In genomic region chr14:75176142-75176820, GRCh38 we compare ENCODE assay signal across 8 cellular contexts. TPM values are rescaled to one million over a fixed set of nuclear protein-coding genes. Genes with fewer than 3 reads are reported as not detected.
DNase-seq lines count a peak whose midpoint lies in the region; ATAC-seq and TF ChIP-seq lines count a peak whose summit lies in the region.

TSS of gene TMED10 (minus strand) at chr14:75176612. CDS start at chr14:75176579, 33 bp downstream.

- H3K4me3 ChIP-seq in GM06990 (replicated peaks; ENCODE audit: low read depth, low read length) (peak within 1 kb of the TSS; percentile 82), H7 (ENCODE audit: insufficient read depth, low read depth, low read length) (peak within 1 kb of the TSS; percentile 94), right cardiac atrium (ENCODE audit: low read length) (peak within 1 kb of the TSS; percentile 82), vagina (peak within 1 kb of the TSS; percentile 84 to 100)

- H3K4me1 ChIP-seq in right cardiac atrium (ENCODE audit: control insufficient read depth, insufficient read depth, low read length) (no peaks in the 10 kb centered on the region), vagina (peaks cover 45% of the 10 kb centered on the region)

- WGBS in right cardiac atrium = under 1% methylated on average over 49 of the region's 49 CpGs

- peak within 1 kb of the TSS; percentile 99 for H3K27ac Mint-ChIP-seq in T-helper 17 cell

- intact Hi-C loops in right cardiac atrium (cut with DNase I) (no loop called here), vagina (cut with DNase I) (loop anchor here (5.0 kb wide), 1 partner anchor 81 kb away; no protein-coding TSS in a partner anchor)

- H3K4me1 Mint-ChIP-seq in T-helper 17 cell = peaks cover 32% of the 10 kb centered on the region

- H3K27ac ChIP-seq in right cardiac atrium (ENCODE audit: low read length) = peak within 1 kb of the TSS; percentile 92
- H3K27ac ChIP-seq in vagina = peak within 1 kb of the TSS; percentile 95

- peak in 1 of 2 donors; percentile 66 for TF ChIP-seq POLR2A in vagina (IDR thresholded peaks at IDR 0.05)

- peak within 1 kb of the TSS; percentile 93 for H3K4me3 Mint-ChIP-seq in T-helper 17 cell

- H3K36me3 Mint-ChIP-seq in T-helper 17 cell (ENCODE audit: low read depth) = no peaks in the 10 kb centered on the region

- H3K27me3 Mint-ChIP-seq in T-helper 17 cell = no peaks in the 10 kb centered on the region

- H3K9me3 ChIP-seq in T-helper 17 cell (ENCODE audit: control insufficient read depth, low read length, poor library complexity, severe bottlenecking) (no peaks in the 10 kb centered on the region), right cardiac atrium (ENCODE audit: control insufficient read depth, low read length) (no peaks in the 10 kb centered on the region), vagina (no peaks in the 10 kb centered on the region)

- H3K36me3 ChIP-seq in GM06990 (ENCODE audit: control insufficient read depth, insufficient read depth, low read length) = no peaks in the 10 kb centered on the region
- no peaks in the 10 kb centered on the region for H3K36me3 ChIP-seq in H7 (replicated peaks; ENCODE audit: control insufficient read depth, insufficient read depth, low read length)
- no peaks in the 10 kb centered on the region for H3K36me3 ChIP-seq in vagina

- H3K27me3 ChIP-seq in GM06990 (replicated peaks; ENCODE audit: control insufficient read depth, insufficient read depth, low read length) (no peaks in the 10 kb centered on the region), H7 (ENCODE audit: control insufficient read depth, insufficient read depth, low read length) (no peaks in the 10 kb centered on the region), right cardiac atrium (ENCODE audit: control insufficient read depth, insufficient read depth) (no peaks in the 10 kb centered on the region), vagina (no peaks in the 10 kb centered on the region)

- TF ChIP-seq CTCF in GM06990 (IDR thresholded peaks at IDR 0.05; ENCODE audit: insufficient read depth, low read length, poor library complexity, severe bottlenecking) (peak; percentile 17), vagina (IDR thresholded peaks at IDR 0.05) (no peak)

- ATAC-seq in T-helper 17 cell = peak; percentile 80
- peak; percentile 96 for ATAC-seq in right cardiac atrium

- DNase-seq in GM06990 (ENCODE audit: extremely low read depth, insufficient read length) (peak; percentile 90), H7 (peak; percentile 93), M059J (ENCODE audit: low read depth) (peak; percentile 79), T-helper 17 cell (peak; percentile 85 to 88 (median 86)), amygdala (lab: John Stamatoyannopoulos, UW) (peak; percentile 45 to 99 (median 82)), right cardiac atrium (peak; percentile 90 to 95 (median 94)), putamen (ENCODE audit: low spot score) (peak; percentile 90), vagina (ENCODE audit: extremely low spot score in 2 of 2) (peak in 1 of 2 donors; percentile 93)

RNA-seq across cellular contexts. Expression of gene TMED10, which starts in this region (rescaled TPM):
- total RNA-seq in H7 (2014; rRNA removed; shearing (Covaris generic)) = 151 and 240 TPM in 2 replicates
- total RNA-seq in M059J (2014; rRNA removed; shearing (Covaris generic)) = 373 and 460 TPM in 2 replicates
- total RNA-seq in T-helper 17 cell (100 to 1,000 TPM; 190 to 195 TPM), right cardiac atrium (100 to 1,000 TPM; 246 to 333 (median 297) TPM), vagina (249 TPM)
- polyA plus RNA-seq in right cardiac atrium = 141 TPM
